Comparison of ENCODE assay signal across 32 cellular contexts in the genomic region with DNA sequence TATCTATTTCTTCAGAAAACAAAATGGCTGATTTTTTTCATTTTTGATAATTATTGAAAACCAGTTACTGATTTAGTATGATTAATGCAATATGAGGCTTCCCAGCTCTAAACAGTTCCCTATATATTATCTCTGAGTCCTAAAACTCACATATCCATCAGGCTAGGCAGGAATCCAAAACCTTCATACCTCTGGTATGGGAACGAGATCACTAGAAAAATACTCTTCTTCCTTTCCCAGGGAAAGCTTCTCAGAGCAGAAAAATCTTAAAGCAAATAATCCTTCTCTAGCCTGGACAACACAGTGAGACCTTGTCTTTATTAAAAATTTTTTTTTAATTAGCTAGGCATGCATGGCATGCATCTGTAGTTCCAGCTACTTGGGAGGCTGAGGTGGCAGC. TPM values are rescaled to one million over a fixed set of nuclear protein-coding genes. Genes with fewer than 3 reads are reported as not detected.
"Had no signal": no experiment of that assay in that cellular context is flagged by ENCODE, and none has a peak within 500 bp of the region (broad histone marks: within the 10 kb centered on the region; RNA-seq: fewer than 3 reads in every experiment).

No MANE protein-coding gene starts in this region.

- H3K4me1 Mint-ChIP-seq: activated naive CD4-positive, alpha-beta T cell treated with anti-CD3 and anti-CD28 coated beads, Interleukin-2, amount 50 U/mL, for 24 hours; activated naive CD8-positive, alpha-beta T cell treated with anti-CD3 and anti-CD28 coated beads, Interleukin-2, amount 50 U/mL, for 24 hours; mesothelial cell of epicardium; naive B cell; stimulated activated memory B cell treated with anti-CD40 and anti-IgM and Interleukin-4, amounts not matched to agents 10 μg/mL and 1 μg/mL and 100 μg/mL, for 72 hours; stimulated activated naive CD8-positive, alpha-beta T cell treated with anti-CD3 and anti-CD28 coated beads, Interleukin-15, amount 100 ng/mL, for 72 hours; WTC11 had no signal

- H3K9me3 Mint-ChIP-seq: activated naive CD4-positive, alpha-beta T cell treated with anti-CD3 and anti-CD28 coated beads, Interleukin-2, amount 50 U/mL, for 24 hours; activated naive CD8-positive, alpha-beta T cell treated with anti-CD3 and anti-CD28 coated beads, Interleukin-2, amount 50 U/mL, for 24 hours; activated T-helper 1 cell treated with anti-CD3 and anti-CD28 coated beads, Interleukin-12 subunit alpha, Interleukin-12 subunit beta, Interleukin-2, Interleukin-4 antibody, amounts not matched to agents 30 ng/mL and 10 ng/mL and 1 ng/mL, durations not matched to agents 14 hours and 24 hours and 36 hours; effector memory CD8-positive, alpha-beta T cell; mesothelial cell of epicardium; naive B cell; stimulated activated memory B cell treated with anti-CD40 and anti-IgM and Interleukin-4, amounts not matched to agents 10 μg/mL and 1 μg/mL and 100 μg/mL, for 72 hours; stimulated activated naive CD8-positive, alpha-beta T cell treated with anti-CD3 and anti-CD28 coated beads, Interleukin-15, amount 100 ng/mL, for 72 hours; WTC11 had no signal

- H3K9me3 ChIP-seq: body of pancreas, heart right ventricle, psoas muscle, sigmoid colon, thyroid gland, upper lobe of left lung, vagina had no signal

- H3K27me3 ChIP-seq: body of pancreas, cardiac muscle cell, foreskin keratinocyte, heart right ventricle, sigmoid colon, thyroid gland, upper lobe of left lung, vagina had no signal

- H3K27ac ChIP-seq: body of pancreas, coronary artery, foreskin keratinocyte, heart right ventricle, parathyroid adenoma, psoas muscle, sigmoid colon, thyroid gland, upper lobe of left lung, vagina had no signal

- H3K27ac Mint-ChIP-seq: activated naive CD8-positive, alpha-beta T cell treated with anti-CD3 and anti-CD28 coated beads, Interleukin-2, amount 50 U/mL, for 24 hours; activated T-helper 1 cell treated with anti-CD3 and anti-CD28 coated beads, Interleukin-12 subunit alpha, Interleukin-12 subunit beta, Interleukin-2, Interleukin-4 antibody, amounts not matched to agents 30 ng/mL and 10 ng/mL and 1 ng/mL, durations not matched to agents 14 hours and 24 hours and 36 hours; effector memory CD8-positive, alpha-beta T cell; mesothelial cell of epicardium; naive B cell; stimulated activated memory B cell treated with anti-CD40 and anti-IgM and Interleukin-4, amounts not matched to agents 10 μg/mL and 1 μg/mL and 100 μg/mL, for 72 hours; stimulated activated naive CD8-positive, alpha-beta T cell treated with anti-CD3 and anti-CD28 coated beads, Interleukin-15, amount 100 ng/mL, for 72 hours; WTC11 had no signal

- H3K9ac ChIP-seq: parathyroid adenoma had no signal

- H3K4me1 ChIP-seq: body of pancreas, parathyroid adenoma, psoas muscle, thyroid gland, vagina had no signal

- H2AFZ ChIP-seq: parathyroid adenoma had no signal

- H3K4me3 ChIP-seq: body of pancreas, cardiac muscle cell, coronary artery, heart right ventricle, psoas muscle, sigmoid colon, thyroid gland, upper lobe of left lung, vagina had no signal

- H3K79me2 ChIP-seq: parathyroid adenoma had no signal

- H3K4me3 Mint-ChIP-seq: activated naive CD4-positive, alpha-beta T cell treated with anti-CD3 and anti-CD28 coated beads, Interleukin-2, amount 50 U/mL, for 24 hours; activated naive CD8-positive, alpha-beta T cell treated with anti-CD3 and anti-CD28 coated beads, Interleukin-2, amount 50 U/mL, for 24 hours; activated T-helper 1 cell treated with anti-CD3 and anti-CD28 coated beads, Interleukin-12 subunit alpha, Interleukin-12 subunit beta, Interleukin-2, Interleukin-4 antibody, amounts not matched to agents 30 ng/mL and 10 ng/mL and 1 ng/mL, durations not matched to agents 14 hours and 24 hours and 36 hours; effector memory CD8-positive, alpha-beta T cell; mesothelial cell of epicardium; naive B cell; stimulated activated memory B cell treated with anti-CD40 and anti-IgM and Interleukin-4, amounts not matched to agents 10 μg/mL and 1 μg/mL and 100 μg/mL, for 72 hours; stimulated activated naive CD8-positive, alpha-beta T cell treated with anti-CD3 and anti-CD28 coated beads, Interleukin-15, amount 100 ng/mL, for 72 hours; WTC11 had no signal

- FAIRE-seq: small intestine had no signal

- DNase-seq: activated CD4-positive, alpha-beta T cell treated with anti-CD3 and anti-CD28 coated beads, Interleukin-2, amount 50 U/mL, for 1 hour; activated effector memory CD4-positive, alpha-beta T cell treated with anti-CD3 and anti-CD28 coated beads, Interleukin-2, amount 50 U/mL, for 16 hours; activated naive CD8-positive, alpha-beta T cell treated with anti-CD3 and anti-CD28 coated beads, Interleukin-2, amount 50 U/mL, for 24 hours; activated T-cell treated with anti-CD3 and anti-CD28 coated beads for 4 hours; body of pancreas; cerebellar nuclear complex; effector memory CD8-positive, alpha-beta T cell; erythroblast; foreskin keratinocyte; heart right ventricle; islet precursor cell; left ventricle myocardium superior; naive B cell; nucleus accumbens; psoas muscle; sigmoid colon; small intestine; stimulated activated CD4-positive, alpha-beta T cell treated with anti-CD3 and anti-CD28 coated beads, Interleukin-4, amount 100 ng/mL, for 24 hours; stimulated activated naive CD8-positive, alpha-beta T cell treated with anti-CD3 and anti-CD28 coated beads, Interleukin-15, amount 100 ng/mL, for 72 hours; T-helper 2 cell; thyroid gland; upper lobe of left lung had no signal

- H3K27me3 Mint-ChIP-seq: activated naive CD4-positive, alpha-beta T cell treated with anti-CD3 and anti-CD28 coated beads, Interleukin-2, amount 50 U/mL, for 24 hours; activated naive CD8-positive, alpha-beta T cell treated with anti-CD3 and anti-CD28 coated beads, Interleukin-2, amount 50 U/mL, for 24 hours; effector memory CD8-positive, alpha-beta T cell; naive B cell; stimulated activated memory B cell treated with anti-CD40 and anti-IgM and Interleukin-4, amounts not matched to agents 10 μg/mL and 1 μg/mL and 100 μg/mL, for 72 hours; stimulated activated naive CD8-positive, alpha-beta T cell treated with anti-CD3 and anti-CD28 coated beads, Interleukin-15, amount 100 ng/mL, for 72 hours had no signal

- ATAC-seq: activated naive CD8-positive, alpha-beta T cell treated with anti-CD3 and anti-CD28 coated beads, Interleukin-2, amount 50 U/mL, for 24 hours; body of pancreas; effector memory CD8-positive, alpha-beta T cell; foreskin keratinocyte; heart right ventricle; left ventricle myocardium superior; psoas muscle; stimulated activated memory B cell treated with anti-CD40 and anti-IgM and Interleukin-4, amounts not matched to agents 10 μg/mL and 1 μg/mL and 100 μg/mL, for 72 hours; stimulated activated naive CD8-positive, alpha-beta T cell treated with anti-CD3 and anti-CD28 coated beads, Interleukin-15, amount 100 ng/mL, for 72 hours; WTC11 had no signal

RNA-seq across cellular contexts. Expression of a gene that starts 45.0 kb away (rescaled TPM):
- total RNA-seq: body of pancreas, lung microvascular endothelial cell, sigmoid colon, thyroid gland, vagina had no signal

RNA-seq across cellular contexts. Expression of a gene that starts 55.5 kb away (rescaled TPM):
- total RNA-seq: activated T-helper 1 cell treated with anti-CD3 and anti-CD28 coated beads, Interleukin-12 subunit alpha, Interleukin-12 subunit beta, Interleukin-2, Interleukin-4 antibody, amounts not matched to agents 30 ng/mL and 10 ng/mL and 1 ng/mL, durations not matched to agents 14 hours and 24 hours and 36 hours; body of pancreas; left ventricle myocardium superior; lung microvascular endothelial cell; vagina had no signal
